In genomic region chr4:85430697-85431096, GRCh38 we compare ENCODE assay signal across 23 cellular contexts. TPM values are rescaled to one million over a fixed set of nuclear protein-coding genes. Genes with fewer than 3 reads are reported as not detected.
"Had no signal": no experiment of that assay in that cellular context is flagged by ENCODE, and none has a peak within 500 bp of the region (broad histone marks: within the 10 kb centered on the region; RNA-seq: fewer than 3 reads in every experiment).

No MANE protein-coding gene starts in this region.

- H3K36me3 ChIP-seq: colonic mucosa, gastroesophageal sphincter, heart right ventricle, left lung, uterus had no signal

- H3K27me3 ChIP-seq: body of pancreas, colonic mucosa, gastroesophageal sphincter, heart right ventricle, left lung, uterus had no signal

- H2AFZ ChIP-seq: parathyroid adenoma had no signal

- H3K27ac ChIP-seq: body of pancreas, colonic mucosa, gastroesophageal sphincter, heart right ventricle, left lung, parathyroid adenoma, VCaP had no signal

- H3K4me1 ChIP-seq: body of pancreas, colonic mucosa, gastroesophageal sphincter, left lung, parathyroid adenoma, uterus had no signal

- H3K4me3 ChIP-seq: body of pancreas, colonic mucosa, gastroesophageal sphincter, heart right ventricle, left lung, uterus had no signal

- DNase-seq: activated CD4-positive, alpha-beta T cell treated with anti-CD3 and anti-CD28 coated beads for 36 hours; activated CD8-positive, alpha-beta memory T cell treated with anti-CD3 and anti-CD28 coated beads, Interleukin-2, amount 50 U/mL, for 4 hours; activated CD8-positive, alpha-beta T cell treated with anti-CD3 and anti-CD28 coated beads, Interleukin-2, amount 10 ng/mL, durations not matched to agents 7 days and 5 days; activated gamma-delta T cell; activated T-cell treated with anti-CD3 and anti-CD28 coated beads, Interleukin-2, amount 50 U/mL, for 48 hours; amniotic stem cell; central memory CD4-positive, alpha-beta T cell; colonic mucosa; effector CD4-positive, alpha-beta T cell; heart right ventricle; left lung; mammary epithelial cell; naive thymus-derived CD8-positive, alpha-beta T cell; retina; T-cell; T-helper 9 cell; uterus had no signal

- H3K9ac ChIP-seq: parathyroid adenoma had no signal

- H3K9me3 ChIP-seq: body of pancreas, colonic mucosa, gastroesophageal sphincter, left lung, uterus had no signal

- ATAC-seq: activated CD4-positive, alpha-beta T cell treated with anti-CD3 and anti-CD28 coated beads for 36 hours; activated CD8-positive, alpha-beta T cell treated with anti-CD3 and anti-CD28 coated beads, Interleukin-2, amount 10 ng/mL, durations not matched to agents 7 days and 5 days; activated naive CD4-positive, alpha-beta T cell treated with anti-CD3 and anti-CD28 coated beads, Interleukin-2, amount 50 U/mL, for 72 hours; body of pancreas; gastroesophageal sphincter; heart right ventricle; left lung; naive thymus-derived CD8-positive, alpha-beta T cell; stimulated activated memory B cell treated with anti-CD40 and anti-IgM and Interleukin-4, amounts not matched to agents 10 μg/mL and 1 μg/mL and 100 μg/mL, for 72 hours; T-cell had no signal

- H3K79me2 ChIP-seq: parathyroid adenoma had no signal

RNA-seq across cellular contexts. Expression of gene ARHGAP24, which starts 44.3 kb away (rescaled TPM):
- total RNA-seq: activated CD4-positive, alpha-beta T cell treated with anti-CD3 and anti-CD28 coated beads for 36 hours; activated CD8-positive, alpha-beta T cell treated with anti-CD3 and anti-CD28 coated beads, Interleukin-2, amount 10 ng/mL, durations not matched to agents 7 days and 5 days; activated naive CD4-positive, alpha-beta T cell treated with anti-CD3 and anti-CD28 coated beads, Interleukin-2, amount 50 U/mL, for 72 hours had no signal
- polyA plus RNA-seq: naive thymus-derived CD8-positive, alpha-beta T cell had no signal
